19 cellular contexts compared by ENCODE assay signal in the genomic region with DNA sequence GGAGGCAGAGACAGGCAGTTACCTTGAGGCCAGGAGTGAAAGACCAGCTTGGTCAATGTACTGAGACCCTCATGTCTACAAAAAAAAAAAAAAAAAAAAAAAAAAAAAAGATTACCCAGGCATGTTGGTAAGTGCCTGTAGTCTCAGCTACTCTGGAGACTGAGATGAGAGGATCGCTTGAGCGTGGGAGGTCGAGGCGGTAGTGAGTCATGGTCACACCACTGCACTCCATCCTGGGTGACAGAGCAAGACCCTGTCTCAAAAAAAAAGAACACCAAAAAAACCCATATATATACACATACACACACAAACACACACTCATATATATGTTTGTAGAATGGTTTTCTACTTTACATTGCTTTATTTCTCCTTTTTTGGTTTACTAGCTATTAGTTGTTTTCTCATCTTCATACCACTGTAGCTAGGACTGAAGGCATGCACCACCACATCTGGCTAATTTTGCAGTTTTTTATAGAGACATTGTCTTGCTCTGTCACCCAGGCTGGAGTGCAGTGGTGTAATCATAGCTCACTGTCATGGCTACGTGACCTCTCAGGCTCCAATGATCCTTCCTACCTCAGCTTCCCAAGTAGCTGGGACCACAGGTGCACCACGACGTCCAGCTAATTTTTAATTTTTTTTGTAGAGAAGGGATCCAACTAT. TPM values are rescaled to one million over a fixed set of nuclear protein-coding genes. Genes with fewer than 3 reads are reported as not detected.
DNase-seq lines count a peak whose midpoint lies in the region; ATAC-seq, FAIRE-seq and TF ChIP-seq lines count a peak whose summit lies in the region.
"Had no signal": no experiment of that assay in that cellular context is flagged by ENCODE, and none has a peak within 500 bp of the region (broad histone marks: within the 10 kb centered on the region; RNA-seq: fewer than 3 reads in every experiment).

No MANE protein-coding gene starts in this region.

- no peaks in the 10 kb centered on the region for H3K9me3 Mint-ChIP-seq in activated CD8-positive, alpha-beta T cell treated with anti-CD3 and anti-CD28 coated beads for 36 hours
- no peaks in the 10 kb centered on the region for H3K9me3 Mint-ChIP-seq in activated CD8-positive, alpha-beta T cell treated with anti-CD3 and anti-CD28 coated beads, Interleukin-2, amount 10 ng/mL, durations not matched to agents 7 days and 5 days (ENCODE audit: insufficient read depth)
- H3K9me3 Mint-ChIP-seq: central memory CD8-positive, alpha-beta T cell had no signal

- H3K4me1 Mint-ChIP-seq in activated CD8-positive, alpha-beta T cell treated with anti-CD3 and anti-CD28 coated beads for 36 hours (ENCODE audit: low read depth): peaks cover 53% of the 10 kb centered on the region
- H3K4me1 Mint-ChIP-seq in activated CD8-positive, alpha-beta T cell treated with anti-CD3 and anti-CD28 coated beads, Interleukin-2, amount 10 ng/mL, durations not matched to agents 7 days and 5 days (ENCODE audit: low read depth): peaks cover 21% of the 10 kb centered on the region

- H3K9me3 ChIP-seq in PC-3 (ENCODE audit: low read length): no peaks in the 10 kb centered on the region
- H3K9me3 ChIP-seq: Caco-2, transverse colon had no signal

- intact Hi-C loops in activated CD8-positive, alpha-beta T cell treated with anti-CD3 and anti-CD28 coated beads for 36 hours (cut with micrococcal nuclease): no loop called here
- intact Hi-C loops in sciatic nerve (cut with DNase I) (no loop called here), PC-3 (cut with micrococcal nuclease) (no loop called here)

- H3K79me2 ChIP-seq in PC-3 (ENCODE audit: low read length): no peaks in the 10 kb centered on the region

- CTCF ChIA-PET in activated CD8-positive, alpha-beta T cell treated with anti-CD3 and anti-CD28 coated beads for 36 hours (lab: Charles Lee): interaction anchor here (2.7 kb wide), 1 partner anchor 13 kb away, joined by 11 read pairs; no protein-coding TSS in a partner anchor
- CTCF ChIA-PET in activated CD8-positive, alpha-beta T cell treated with anti-CD3 and anti-CD28 coated beads, Interleukin-2, amount 10 ng/mL, durations not matched to agents 7 days and 5 days (lab: Charles Lee): interaction anchor here (0.8 kb wide), 1 partner anchor 13 kb away, joined by 3 read pairs; no protein-coding TSS in a partner anchor
- CTCF ChIA-PET in PC-3 (lab: Charles Lee): no interaction called here

- peak overlapping the region; percentile 73 for H3K27ac Mint-ChIP-seq in activated CD8-positive, alpha-beta T cell treated with anti-CD3 and anti-CD28 coated beads for 36 hours
- no peak overlapping the region for H3K27ac Mint-ChIP-seq in activated CD8-positive, alpha-beta T cell treated with anti-CD3 and anti-CD28 coated beads, Interleukin-2, amount 10 ng/mL, durations not matched to agents 7 days and 5 days

- H3K27me3 Mint-ChIP-seq in activated CD8-positive, alpha-beta T cell treated with anti-CD3 and anti-CD28 coated beads for 36 hours: no peaks in the 10 kb centered on the region
- no peaks in the 10 kb centered on the region for H3K27me3 Mint-ChIP-seq in activated CD8-positive, alpha-beta T cell treated with anti-CD3 and anti-CD28 coated beads, Interleukin-2, amount 10 ng/mL, durations not matched to agents 7 days and 5 days (ENCODE audit: low read depth)
- H3K27me3 Mint-ChIP-seq: central memory CD8-positive, alpha-beta T cell had no signal

- no peak for TF ChIP-seq CTCF in activated CD8-positive, alpha-beta T cell treated with anti-CD3 and anti-CD28 coated beads for 36 hours (IDR thresholded peaks at IDR 0.05)
- TF ChIP-seq CTCF in PC-3 (conservative IDR thresholded peaks at IDR 0.05; ENCODE audit: low read depth, low read length): no peak

- H3K4me3 ChIP-seq in PC-3 (ENCODE audit: low read length): no peak overlapping the region
- H3K4me3 ChIP-seq: GM23248, skin epidermis, transverse colon had no signal

- H3K27ac ChIP-seq in PC-3 (ENCODE audit: low read length): no peak overlapping the region
- H3K27ac ChIP-seq: GM23248, skin epidermis, transverse colon had no signal

- DNase-seq in activated CD8-positive, alpha-beta T cell treated with anti-CD3 and anti-CD28 coated beads for 36 hours: peak; percentile 76
- no peak for DNase-seq in activated CD8-positive, alpha-beta T cell treated with anti-CD3 and anti-CD28 coated beads, Interleukin-2, amount 10 ng/mL, durations not matched to agents 7 days and 5 days
- DNase-seq in RCC 7860 (ENCODE audit: low spot score): peak; percentile 52
- peak in 2 of 3 experiments; percentile 1 to 30 for DNase-seq in stimulated activated CD4-positive, alpha-beta T cell treated with anti-CD3 and anti-CD28 coated beads, TNF-alpha, amount 100 ng/mL, for 24 hours (ENCODE audit: low read depth in 3 of 3)
- DNase-seq in sciatic nerve (ENCODE audit: low spot score): no peak
- DNase-seq in PC-3: no peak
- DNase-seq in NCI-H1436 treated with DMSO at 0.1 percent for 48 hours (lab: John Stamatoyannopoulos, UW): no peak
- DNase-seq: Caco-2, GM23248, IMR-90, kidney, NCI-H1092, NCI-H2227 treated with DMSO at 0.1 percent for 48 hours, transverse colon had no signal

- H3K9ac ChIP-seq in PC-3 (ENCODE audit: low read length): no peak overlapping the region
- H3K9ac ChIP-seq: GM23248 had no signal

- no peaks in the 10 kb centered on the region for H3K36me3 ChIP-seq in PC-3 (ENCODE audit: low read depth, low read length)
- H3K36me3 ChIP-seq: transverse colon had no signal

- peak; percentile 91 for ATAC-seq in activated CD8-positive, alpha-beta T cell treated with anti-CD3 and anti-CD28 coated beads for 36 hours
- ATAC-seq in activated CD8-positive, alpha-beta T cell treated with anti-CD3 and anti-CD28 coated beads, Interleukin-2, amount 10 ng/mL, durations not matched to agents 7 days and 5 days: no peak
- ATAC-seq in HG02798 (IDR thresholded peaks at IDR 0.05; ENCODE audit: poor library complexity, unreplicated experiment) (peak; percentile 84), sciatic nerve (no peak), PC-3 (no peak)

- no TSS peak for BruUV-seq in PC-3 (replicated peaks; lab: Mats Ljungman, UMichigan)

- H3K36me3 Mint-ChIP-seq in activated CD8-positive, alpha-beta T cell treated with anti-CD3 and anti-CD28 coated beads for 36 hours (ENCODE audit: low read depth): peaks cover 11% of the 10 kb centered on the region
- H3K36me3 Mint-ChIP-seq in activated CD8-positive, alpha-beta T cell treated with anti-CD3 and anti-CD28 coated beads, Interleukin-2, amount 10 ng/mL, durations not matched to agents 7 days and 5 days (ENCODE audit: low read depth): peaks cover 13% of the 10 kb centered on the region

- H3F3A ChIP-seq in PC-3 (ENCODE audit: low read length, unreplicated experiment): no peaks in the 10 kb centered on the region

- no peaks in the 10 kb centered on the region for H3K9me2 ChIP-seq in PC-3 (replicated peaks; ENCODE audit: low read length)

- H3K4me3 Mint-ChIP-seq in activated CD8-positive, alpha-beta T cell treated with anti-CD3 and anti-CD28 coated beads for 36 hours: no peak overlapping the region
- no peak overlapping the region for H3K4me3 Mint-ChIP-seq in activated CD8-positive, alpha-beta T cell treated with anti-CD3 and anti-CD28 coated beads, Interleukin-2, amount 10 ng/mL, durations not matched to agents 7 days and 5 days
- H3K4me3 Mint-ChIP-seq: central memory CD8-positive, alpha-beta T cell had no signal

- peak; percentile 81 for FAIRE-seq in RCC 7860 (lab: Jason Lieb, UNC)
- FAIRE-seq: kidney had no signal

- H3K4me2 ChIP-seq in PC-3 (ENCODE audit: low read length): no peak overlapping the region

- no peak overlapping the region for H2AFZ ChIP-seq in PC-3 (ENCODE audit: low read length)
- H2AFZ ChIP-seq: GM23248 had no signal

- no peaks in the 10 kb centered on the region for H4K20me1 ChIP-seq in PC-3 (ENCODE audit: low read length)

- no peaks in the 10 kb centered on the region for H3K27me3 ChIP-seq in PC-3 (ENCODE audit: low read length)
- H3K27me3 ChIP-seq: transverse colon had no signal

- no peaks in the 10 kb centered on the region for H3K4me1 ChIP-seq in PC-3 (ENCODE audit: insufficient read depth, low read length)
- H3K4me1 ChIP-seq: Caco-2 had no signal

- POLR2A ChIA-PET in activated CD8-positive, alpha-beta T cell treated with anti-CD3 and anti-CD28 coated beads for 36 hours (lab: Charles Lee): interaction anchor here (1.0 to 2.2 kb wide), 2 partner anchors 13 to 53 kb away, joined by 3 to 7 read pairs; no protein-coding TSS in a partner anchor
- POLR2A ChIA-PET in activated CD8-positive, alpha-beta T cell treated with anti-CD3 and anti-CD28 coated beads, Interleukin-2, amount 10 ng/mL, durations not matched to agents 7 days and 5 days (lab: Charles Lee): interaction anchor here (0.6 to 1.1 kb wide), 3 partner anchors 12 to 82 kb away, joined by 3 read pairs; no protein-coding TSS in a partner anchor
- POLR2A ChIA-PET in PC-3 (lab: Charles Lee; ENCODE audit: unreplicated experiment): no interaction called here

RNA-seq across cellular contexts. Expression of a gene that starts 14.5 kb away (rescaled TPM):
- total RNA-seq in activated CD8-positive, alpha-beta T cell treated with anti-CD3 and anti-CD28 coated beads for 36 hours: 10 to 100 TPM; 13.4 to 16.8 TPM
- total RNA-seq in activated CD8-positive, alpha-beta T cell treated with anti-CD3 and anti-CD28 coated beads, Interleukin-2, amount 10 ng/mL, durations not matched to agents 7 days and 5 days: 10 to 100 TPM; 12.7 to 14.7 TPM
- total RNA-seq in sciatic nerve (not detected), PC-3 (2014; rRNA removed) (not detected in 2 replicates)
- total RNA-seq: Caco-2, glomerular endothelial cell, IMR-90, kidney, mononuclear cell had no signal

Comparison
In these comparisons a context has a peak if more than half of its experiments do, and no peak if none do; other contexts are left out.
1. ATAC-seq: peak in activated CD8-positive, alpha-beta T cell treated with anti-CD3 and anti-CD28 coated beads for 36 hours (single experiment) and HG02798 (single experiment); none in activated CD8-positive, alpha-beta T cell treated with anti-CD3 and anti-CD28 coated beads, Interleukin-2, amount 10 ng/mL, durations not matched to agents 7 days and 5 days (single experiment), sciatic nerve (single experiment) and PC-3 (single experiment).
2. DNase-seq: peak in activated CD8-positive, alpha-beta T cell treated with anti-CD3 and anti-CD28 coated beads for 36 hours (single experiment), RCC 7860 (single experiment) and stimulated activated CD4-positive, alpha-beta T cell treated with anti-CD3 and anti-CD28 coated beads, TNF-alpha, amount 100 ng/mL, for 24 hours (2 of 3); none in activated CD8-positive, alpha-beta T cell treated with anti-CD3 and anti-CD28 coated beads, Interleukin-2, amount 10 ng/mL, durations not matched to agents 7 days and 5 days (single experiment), sciatic nerve (single experiment), PC-3 (single experiment) and NCI-H1436 treated with DMSO at 0.1 percent for 48 hours (single experiment).